Comparison of ENCODE assay signal across 21 cellular contexts in the genomic region with DNA sequence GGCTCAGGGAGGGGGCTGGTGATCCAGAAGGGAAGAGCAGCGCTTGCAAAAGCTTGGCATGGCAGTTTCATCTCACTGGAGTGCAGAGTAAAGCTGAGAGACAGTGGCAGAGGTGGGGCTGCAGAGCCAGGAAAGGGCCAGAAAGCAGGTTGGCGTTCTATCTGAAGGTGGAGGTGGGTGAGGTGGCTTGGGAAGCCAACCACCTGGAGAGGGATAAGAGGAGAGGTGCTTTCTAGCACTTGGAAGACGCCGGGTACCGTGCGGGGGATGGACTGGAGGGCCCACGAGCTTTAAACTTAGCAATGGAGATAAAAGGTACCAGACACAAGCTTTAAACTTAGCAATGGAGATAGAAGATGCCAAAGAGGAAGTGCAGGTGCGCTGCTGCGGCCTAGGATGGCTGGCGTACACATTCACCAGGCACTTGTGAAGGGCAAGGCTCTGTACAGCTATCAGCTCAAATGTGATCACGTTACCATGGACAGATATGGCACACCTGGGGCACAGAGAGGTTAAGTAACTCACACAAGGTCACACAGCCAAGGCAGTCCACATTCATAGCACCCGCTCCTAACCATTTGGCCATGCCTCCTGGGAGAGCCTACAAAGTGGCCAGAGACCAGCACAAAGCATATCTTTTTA.
DNase-seq lines count a peak whose midpoint lies in the region; ATAC-seq, FAIRE-seq and TF ChIP-seq lines count a peak whose summit lies in the region.
"Had no signal": no experiment of that assay in that cellular context is flagged by ENCODE, and none has a peak within 500 bp of the region (broad histone marks: within the 10 kb centered on the region; RNA-seq: fewer than 3 reads in every experiment).

No MANE protein-coding gene starts in this region.

- H3K4me3 ChIP-seq in HepG2 (replicated peaks in 1 of 3; ENCODE audit: insufficient read depth in 1 of 3, low read depth in 2 of 3, low read length in 3 of 3) (no peak overlapping the region), tibial artery (no peak overlapping the region), hepatocyte (no peak overlapping the region)

- CTCF ChIA-PET in HepG2 (lab: Yijun Ruan, JAX; ENCODE audit: low intra/inter-chr PET ratio, low total read pairs), result no interaction called here

- H3K79me2 ChIP-seq in HepG2 (ENCODE audit: insufficient read depth, low read length), result no peaks in the 10 kb centered on the region
- H3K79me2 ChIP-seq in hepatocyte, result no peaks in the 10 kb centered on the region

- 12% methylated on average over 8 of the region's 12 CpGs for WGBS in HepG2 (ENCODE audit: low lambda C conversion rate)
- 91% methylated on average over 12 of the region's 12 CpGs for WGBS in hepatocyte (ENCODE audit: low lambda C conversion rate, missing lambda C conversion rate)

- TF ChIP-seq CTCF in HepG2 (CRISPR knock-in tag; IDR thresholded peaks at IDR 0.05), result no peak
- no peak for TF ChIP-seq CTCF in tibial artery (IDR thresholded peaks at IDR 0.05)
- TF ChIP-seq CTCF in hepatocyte (IDR thresholded peaks at IDR 0.05; ENCODE audit: poor library complexity), result no peak

- no peak for TF ChIP-seq RAD21 in HepG2 (CRISPR knock-in tag; IDR thresholded peaks at IDR 0.05)

- H3K9me2 ChIP-seq in hepatocyte (replicated peaks; ENCODE audit: insufficient read depth), result no peaks in the 10 kb centered on the region

- H3K9me3 Mint-ChIP-seq in activated naive CD8-positive, alpha-beta T cell (ENCODE audit: low read depth), result no peaks in the 10 kb centered on the region
- H3K9me3 Mint-ChIP-seq in activated naive CD8-positive, alpha-beta T cell treated with anti-CD3 and anti-CD28 coated beads for 36 hours, result no peaks in the 10 kb centered on the region
- H3K9me3 Mint-ChIP-seq: activated CD8-positive, alpha-beta T cell treated with anti-CD3 and anti-CD28 coated beads for 36 hours; T-helper 2 cell treated with Interferon-gamma antibody and Interleukin-4, amounts not matched to agents 5 μg/mL and 100 μg/mL, for 36 hours had no signal

- no peak for ATAC-seq in HepG2
- ATAC-seq in GM18867 (IDR thresholded peaks at IDR 0.05; ENCODE audit: unreplicated experiment), result no peak
- ATAC-seq: activated CD8-positive, alpha-beta T cell treated with anti-CD3 and anti-CD28 coated beads for 36 hours; SK-N-SH treated with all-trans-retinoic acid at 6 μM for 48 hours had no signal

- POLR2A ChIA-PET in HepG2 (lab: Yijun Ruan, JAX), result no interaction called here

- no peak for TF ChIP-seq POLR2A in HepG2 (IDR thresholded peaks at IDR 0.05; ENCODE audit: insufficient read depth in 1 of 2, low read depth in 2 of 2, low read length in 2 of 2)

- no peak for DNase-seq in activated naive CD8-positive, alpha-beta T cell treated with anti-CD3 and anti-CD28 coated beads for 36 hours
- DNase-seq in RPMI8226 (peak; percentile 49), HepG2 (ENCODE audit: low spot score) (no peak), tibial artery (peak; percentile 15 to 16), hepatocyte (ENCODE audit: low spot score) (no peak)
- DNase-seq in activated CD4-positive, CD25-positive, alpha-beta regulatory T cell (lab: John Stamatoyannopoulos, UW), result no peak
- DNase-seq: activated CD8-positive, alpha-beta T cell treated with anti-CD3 and anti-CD28 coated beads for 36 hours; dermis blood vessel endothelial cell; GDM1; GOT3; NCI-H1105 treated with DMSO at 0.1 percent for 48 hours; NCI-H510A; stimulated activated CD8-positive, alpha-beta memory T cell treated with anti-CD3 and anti-CD28 coated beads, Interleukin-4, amount 100 ng/mL, for 48 hours; substantia nigra; WERI-Rb-1 had no signal

- H3K4me1 ChIP-seq in HepG2 (ENCODE audit: insufficient read depth, low read length), result no peaks in the 10 kb centered on the region
- no peaks in the 10 kb centered on the region for H3K4me1 ChIP-seq in tibial artery
- H3K4me1 ChIP-seq in hepatocyte (ENCODE audit: insufficient read depth), result no peaks in the 10 kb centered on the region

- H3K27ac Mint-ChIP-seq in activated naive CD8-positive, alpha-beta T cell, result peak overlapping the region; percentile 51
- H3K27ac Mint-ChIP-seq in activated naive CD8-positive, alpha-beta T cell treated with anti-CD3 and anti-CD28 coated beads for 36 hours, result no peak overlapping the region
- H3K27ac Mint-ChIP-seq: activated CD8-positive, alpha-beta T cell treated with anti-CD3 and anti-CD28 coated beads for 36 hours; T-helper 2 cell treated with Interferon-gamma antibody and Interleukin-4, amounts not matched to agents 5 μg/mL and 100 μg/mL, for 36 hours had no signal

- H3K27ac ChIP-seq in HepG2 (ENCODE audit: extremely low read length, insufficient read depth, low read length) (no peak overlapping the region), tibial artery (no peak overlapping the region), hepatocyte (no peak overlapping the region)
- H3K27ac ChIP-seq: RWPE1, WERI-Rb-1 had no signal

- TF ChIP-seq EP300 in HepG2 (IDR thresholded peaks at IDR 0.05; ENCODE audit: low read depth in 2 of 2, low read length in 2 of 2) (no peak), HepG2 (CRISPR knock-in tag; IDR thresholded peaks at IDR 0.05; ENCODE audit: borderline replicate concordance) (no peak)

- H2AFZ ChIP-seq in HepG2 (ENCODE audit: low read length) (no peak overlapping the region), hepatocyte (no peak overlapping the region)

- intact Hi-C loops in HepG2 (cut with micrococcal nuclease; ENCODE audit: unreplicated experiment), result no loop called here
- intact Hi-C loops in tibial artery (cut with DNase I; ENCODE audit: low total_unique reads), result no loop called here

- no peaks in the 10 kb centered on the region for H3K36me3 ChIP-seq in HepG2 (replicated peaks in 1 of 2; ENCODE audit: control insufficient read depth in 1 of 2, insufficient read depth in 2 of 2, low read length in 2 of 2)
- H3K36me3 ChIP-seq in tibial artery, result no peaks in the 10 kb centered on the region
- no peaks in the 10 kb centered on the region for H3K36me3 ChIP-seq in hepatocyte (replicated peaks; ENCODE audit: insufficient read depth, low read depth)
- H3K36me3 ChIP-seq: WERI-Rb-1 had no signal

- H4K20me1 ChIP-seq in HepG2 (ENCODE audit: insufficient read depth, low read length) (no peaks in the 10 kb centered on the region), hepatocyte (ENCODE audit: insufficient read depth, poor library complexity, severe bottlenecking) (no peaks in the 10 kb centered on the region)

- H3K9ac ChIP-seq in HepG2 (ENCODE audit: insufficient read depth, low read depth, low read length), result no peak overlapping the region

- in situ Hi-C loops in HepG2 (cut with HindIII; ENCODE audit: extremely low pct_ligation_motif_present, low pct_unique_long_range_greater_than_20kb), result no loop called here

- peaks cover 2% of the 10 kb centered on the region for H3K27me3 Mint-ChIP-seq in activated naive CD8-positive, alpha-beta T cell
- H3K27me3 Mint-ChIP-seq in activated naive CD8-positive, alpha-beta T cell treated with anti-CD3 and anti-CD28 coated beads for 36 hours, result no peaks in the 10 kb centered on the region
- H3K27me3 Mint-ChIP-seq: activated CD8-positive, alpha-beta T cell treated with anti-CD3 and anti-CD28 coated beads for 36 hours had no signal

- H3K27me3 ChIP-seq in HepG2 (ENCODE audit: control insufficient read depth in 1 of 2, insufficient read depth in 2 of 2, low read length in 2 of 2) (peaks cover 5 to 49% of the 10 kb centered on the region in 2 experiments), tibial artery (peaks cover 0 to 23% of the 10 kb centered on the region in 2 donors), hepatocyte (no peaks in the 10 kb centered on the region)

- no TSS peak for BruUV-seq in HepG2 (replicated peaks; lab: Mats Ljungman, UMichigan)

- H3K36me3 Mint-ChIP-seq in activated naive CD8-positive, alpha-beta T cell, result no peaks in the 10 kb centered on the region
- H3K36me3 Mint-ChIP-seq in activated naive CD8-positive, alpha-beta T cell treated with anti-CD3 and anti-CD28 coated beads for 36 hours, result no peaks in the 10 kb centered on the region

- no peak for FAIRE-seq in HepG2 (lab: Jason Lieb, UNC)
- FAIRE-seq: HTR-8/SVneo had no signal

- H3K4me2 ChIP-seq in HepG2 (ENCODE audit: low read depth, low read length) (no peak overlapping the region), hepatocyte (no peak overlapping the region)

- H3K4me1 Mint-ChIP-seq in activated naive CD8-positive, alpha-beta T cell (ENCODE audit: low read depth), result no peaks in the 10 kb centered on the region
- H3K4me1 Mint-ChIP-seq in activated naive CD8-positive, alpha-beta T cell treated with anti-CD3 and anti-CD28 coated beads for 36 hours, result no peaks in the 10 kb centered on the region

- H3K9me3 ChIP-seq in HepG2 (ENCODE audit: low read length) (no peaks in the 10 kb centered on the region), tibial artery (no peaks in the 10 kb centered on the region), hepatocyte (ENCODE audit: low read depth) (no peaks in the 10 kb centered on the region)

- no peak overlapping the region for H3K4me3 Mint-ChIP-seq in activated naive CD8-positive, alpha-beta T cell
- no peak overlapping the region for H3K4me3 Mint-ChIP-seq in activated naive CD8-positive, alpha-beta T cell treated with anti-CD3 and anti-CD28 coated beads for 36 hours
- H3K4me3 Mint-ChIP-seq: activated CD8-positive, alpha-beta T cell treated with anti-CD3 and anti-CD28 coated beads for 36 hours; T-helper 2 cell treated with Interferon-gamma antibody and Interleukin-4, amounts not matched to agents 5 μg/mL and 100 μg/mL, for 36 hours had no signal

TF ChIP-seq in HepG2, 621 proteins besides CTCF, POLR2A, EP300 and RAD21 (continues in another document):
- no peak for TF ChIP-seq SETDB1 (CRISPR knock-in tag; IDR thresholded peaks at IDR 0.05; ENCODE audit: borderline replicate concordance)
- peak; percentile 92 for TF ChIP-seq ZNF768 (CRISPR knock-in tag; IDR thresholded peaks at IDR 0.05)
- TF ChIP-seq, protein P1, sequence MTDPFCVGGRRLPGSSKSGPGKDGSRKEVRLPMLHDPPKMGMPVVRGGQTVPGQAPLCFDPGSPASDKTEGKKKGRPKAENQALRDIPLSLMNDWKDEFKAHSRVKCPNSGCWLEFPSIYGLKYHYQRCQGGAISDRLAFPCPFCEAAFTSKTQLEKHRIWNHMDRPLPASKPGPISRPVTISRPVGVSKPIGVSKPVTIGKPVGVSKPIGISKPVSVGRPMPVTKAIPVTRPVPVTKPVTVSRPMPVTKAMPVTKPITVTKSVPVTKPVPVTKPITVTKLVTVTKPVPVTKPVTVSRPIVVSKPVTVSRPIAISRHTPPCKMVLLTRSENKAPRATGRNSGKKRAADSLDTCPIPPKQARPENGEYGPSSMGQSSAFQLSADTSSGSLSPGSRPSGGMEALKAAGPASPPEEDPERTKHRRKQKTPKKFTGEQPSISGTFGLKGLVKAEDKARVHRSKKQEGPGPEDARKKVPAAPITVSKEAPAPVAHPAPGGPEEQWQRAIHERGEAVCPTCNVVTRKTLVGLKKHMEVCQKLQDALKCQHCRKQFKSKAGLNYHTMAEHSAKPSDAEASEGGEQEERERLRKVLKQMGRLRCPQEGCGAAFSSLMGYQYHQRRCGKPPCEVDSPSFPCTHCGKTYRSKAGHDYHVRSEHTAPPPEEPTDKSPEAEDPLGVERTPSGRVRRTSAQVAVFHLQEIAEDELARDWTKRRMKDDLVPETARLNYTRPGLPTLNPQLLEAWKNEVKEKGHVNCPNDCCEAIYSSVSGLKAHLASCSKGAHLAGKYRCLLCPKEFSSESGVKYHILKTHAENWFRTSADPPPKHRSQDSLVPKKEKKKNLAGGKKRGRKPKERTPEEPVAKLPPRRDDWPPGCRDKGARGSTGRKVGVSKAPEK (CRISPR knock-in tag; IDR thresholded peaks at IDR 0.05; ENCODE audit: borderline replicate concordance), result no peak

Comparison
In these comparisons a context has a peak if more than half of its experiments do, and no peak if none do; other contexts are left out.
1. DNase-seq: peak in RPMI8226 (single experiment) and tibial artery (2 of 2); none in activated naive CD8-positive, alpha-beta T cell treated with anti-CD3 and anti-CD28 coated beads for 36 hours (single experiment), HepG2 (single experiment), hepatocyte (single experiment) and activated CD4-positive, CD25-positive, alpha-beta regulatory T cell (0 of 4).